Comparison of ENCODE assay signal across 8 cellular contexts in the genomic region with DNA sequence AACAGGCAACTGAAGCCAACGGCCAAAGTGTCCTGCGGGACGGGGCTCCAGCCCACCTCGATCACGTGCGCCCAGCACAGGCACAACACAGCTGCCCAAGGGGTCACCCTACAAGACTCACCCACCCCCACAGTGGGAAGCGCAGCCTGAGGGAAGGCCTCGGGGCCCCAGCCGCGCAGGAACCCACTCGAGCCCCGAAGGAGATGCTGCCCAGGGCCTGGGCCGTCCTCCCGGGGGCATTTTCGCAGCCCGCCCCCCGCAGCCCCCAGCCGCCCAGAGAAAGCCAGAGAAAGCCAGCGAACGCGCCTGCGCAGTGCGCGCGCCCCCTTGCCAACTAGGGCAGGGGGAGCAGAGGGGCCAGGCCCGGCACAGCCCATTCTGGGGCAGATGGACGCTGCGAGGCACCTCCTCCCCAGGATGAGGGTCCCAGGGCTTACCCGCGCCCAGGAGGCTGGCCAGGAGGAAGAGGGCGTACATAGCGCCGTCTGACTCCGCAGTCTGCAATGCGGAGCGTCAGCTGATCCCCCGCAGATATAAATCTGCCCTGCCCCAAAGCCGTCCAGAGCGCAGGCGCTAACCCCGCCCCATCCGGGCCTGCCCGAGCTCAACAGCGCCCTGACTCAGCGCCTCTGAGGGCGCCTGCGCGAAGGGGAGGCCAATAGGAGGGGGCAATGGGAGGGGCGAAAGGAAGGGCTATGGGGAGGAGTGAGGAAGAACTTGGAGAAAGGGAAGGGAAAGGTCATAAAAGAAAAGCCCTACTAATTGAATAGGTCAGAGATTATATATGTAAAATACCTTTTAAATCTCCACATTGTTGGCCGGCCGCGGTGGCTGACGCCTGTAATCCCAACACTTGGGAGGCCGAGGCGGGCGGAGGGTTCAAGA. TPM values are rescaled to one million over a fixed set of nuclear protein-coding genes. Genes with fewer than 3 reads are reported as not detected.
A peak's percentile ranks its signal among the peaks of the same experiment; 100 is the strongest.
DNase-seq lines count a peak whose midpoint lies in the region; ATAC-seq and TF ChIP-seq lines count a peak whose summit lies in the region.

Gene PSAP, minus strand, starts transcription at position 507 of the 885 bp plus-strand sequence. Its CDS starts 30 bp downstream, at position 477.

- no peaks in the 10 kb centered on the region for H3K9me3 ChIP-seq in spleen

- peak within 1 kb of the TSS; percentile 90 for H3K4me3 ChIP-seq in AG09309 (ENCODE audit: control insufficient read depth, low read depth, low read length)
- peak within 1 kb of the TSS; percentile 78 to 97 (median 92) for H3K4me3 ChIP-seq in spleen

- intact Hi-C loops in spleen (cut with DNase I; ENCODE audit: low total_unique reads), result no loop called here

- ATAC-seq in GM19025 (IDR thresholded peaks at IDR 0.05; ENCODE audit: low read depth, unreplicated experiment) (peak; percentile 94), HG03342 (IDR thresholded peaks at IDR 0.05; ENCODE audit: unreplicated experiment) (peak; percentile 91)
- peak; percentile 98 for ATAC-seq in central memory CD8-positive, alpha-beta T cell (replicated peaks; ENCODE audit: extremely low read depth, poor library complexity, severe bottlenecking)

- H3K4me3 Mint-ChIP-seq in central memory CD8-positive, alpha-beta T cell, result peak within 1 kb of the TSS; percentile 96

- H3K4me1 Mint-ChIP-seq in central memory CD8-positive, alpha-beta T cell, result peaks cover 45% of the 10 kb centered on the region

- peaks cover 13 to 64% (median 57%) of the 10 kb centered on the region in 6 donors for H3K4me1 ChIP-seq in spleen

- peak within 1 kb of the TSS; percentile 90 to 98 (median 97) for H3K27ac ChIP-seq in spleen

- peak within 1 kb of the TSS; percentile 78 for H3K27ac Mint-ChIP-seq in central memory CD8-positive, alpha-beta T cell (ENCODE audit: low read depth)

- H3K9me3 Mint-ChIP-seq in central memory CD8-positive, alpha-beta T cell, result no peaks in the 10 kb centered on the region

- TF ChIP-seq POLR2A in spleen (IDR thresholded peaks at IDR 0.05), result peak; percentile 96 to 99 (median 97)

- peaks cover 9% of the 10 kb centered on the region for H3K36me3 Mint-ChIP-seq in central memory CD8-positive, alpha-beta T cell (ENCODE audit: insufficient read depth)

- DNase-seq in AG09309 (ENCODE audit: low read depth) (peak; percentile 85), NCI-H446 (lab: John Stamatoyannopoulos, UW) (peak; percentile 87 to 95), inferior parietal cortex (ENCODE audit: extremely low spot score) (peak; percentile 99), spleen (peak; percentile 100)
- DNase-seq in activated CD4-positive, CD25-positive, alpha-beta regulatory T cell treated with anti-CD3 and anti-CD28 coated beads, Interleukin-2, amount 50 U/mL, for 16 hours (ENCODE audit: low read depth, low spot score), result peak; percentile 96
- peak; percentile 95 to 96 for DNase-seq in central memory CD8-positive, alpha-beta T cell (ENCODE audit: low spot score in 2 of 2)

- WGBS in spleen, 5 donors, result 4 to 6% (median 5%) methylated on average over 41 to 56 of the region's 56 CpGs

- no peaks in the 10 kb centered on the region for H3K27me3 Mint-ChIP-seq in central memory CD8-positive, alpha-beta T cell

- H3K36me3 ChIP-seq in spleen, result peaks cover 0 to 4% (median 0%) of the 10 kb centered on the region in 6 donors

- TF ChIP-seq CTCF in AG09309 (IDR thresholded peaks at IDR 0.05; ENCODE audit: control insufficient read depth, insufficient read depth, low read depth, low read length, missing control alignments) (no peak), spleen (IDR thresholded peaks at IDR 0.05 in 8 of 11, conservative IDR thresholded peaks at IDR 0.05 in 3 of 11) (peak in 3 of 11 experiments; percentile 31 to 46 (median 41))

- no peaks in the 10 kb centered on the region for H3K27me3 ChIP-seq in spleen (replicated peaks in 1 of 7)

RNA-seq across cellular contexts. Expression of gene PSAP, which starts in this region (rescaled TPM):
- 1,000 to 10,000 TPM; 1,269 to 1,826 (median 1,507) TPM for total RNA-seq in spleen
- 100 to 1,000 TPM; 363 to 690 (median 437) TPM for polyA plus RNA-seq in spleen

Comparison
In these comparisons a context has a peak if more than half of its experiments do, and no peak if none do; other contexts are left out.
1. Peak in every context shown above with its lines: DNase-seq, ATAC-seq, H3K4me3 ChIP-seq and H3K27ac ChIP-seq.